8 cellular contexts compared by ENCODE assay signal in genomic region chr17:43940630-43941029, GRCh38. TPM values are rescaled to one million over a fixed set of nuclear protein-coding genes. Genes with fewer than 3 reads are reported as not detected.
A peak's percentile ranks its signal among the peaks of the same experiment; 100 is the strongest.
DNase-seq lines count a peak whose midpoint lies in the region; ATAC-seq, FAIRE-seq and TF ChIP-seq lines count a peak whose summit lies in the region.

No MANE protein-coding gene starts in this region.

- no peak overlapping the region for H3K27ac ChIP-seq in GM12878 (ENCODE audit: control insufficient read depth, insufficient read depth)

- no peak overlapping the region for H3K27ac Mint-ChIP-seq in activated CD4-positive, alpha-beta T cell treated with anti-CD3 and anti-CD28 coated beads for 36 hours
- H3K27ac Mint-ChIP-seq in nephron progenitor cell = no peak overlapping the region

- H3K4me2 ChIP-seq in GM12878 (ENCODE audit: control insufficient read depth, insufficient read depth) = no peak overlapping the region

- CTCF ChIA-PET in activated CD4-positive, alpha-beta T cell treated with anti-CD3 and anti-CD28 coated beads for 36 hours (lab: Charles Lee) = interaction anchor here (0.7 to 1.2 kb wide), 2 partner anchors 10 to 17 kb away, joined by 3 read pairs; no protein-coding TSS in a partner anchor
- CTCF ChIA-PET in GM12878 (lab: Yijun Ruan, JAX) = interaction anchor here (0.5 to 0.9 kb wide), 2 partner anchors 100 to 110 kb away, joined by 3 to 4 read pairs; no protein-coding TSS in a partner anchor

- no peak overlapping the region for H3K9ac ChIP-seq in GM12878 (ENCODE audit: control insufficient read depth, insufficient read depth, low read length)

- TF ChIP-seq CTCF in GM12878 (IDR thresholded peaks at IDR 0.05 in 2 of 3, conservative IDR thresholded peaks at IDR 0.05 in 1 of 3; ENCODE audit: control insufficient read depth in 2 of 3, extremely low read depth in 1 of 3, insufficient read depth in 1 of 3, low read depth in 3 of 3, low read length in 3 of 3) (peak; percentile 37 to 59 (median 43); a peak in 5 of 6 replicates), nephron progenitor cell (IDR thresholded peaks at IDR 0.05) (peak; percentile 79)

- no TSS peak for BruUV-seq in GM12878 (replicated peaks; lab: Mats Ljungman, UMichigan)

- no peak for TF ChIP-seq EP300 in GM12878 (IDR thresholded peaks at IDR 0.05; ENCODE audit: borderline replicate concordance in 1 of 2, control insufficient read depth in 1 of 2, low read depth in 2 of 2, low read length in 2 of 2)

- WGBS in GM12878 (ENCODE audit: insufficient coverage, insufficient replicate concordance, low lambda C conversion rate, missing lambda C conversion rate) = 35% methylated on average over 7 of the region's 7 CpGs

- H3K27me3 ChIP-seq in GM12878 (replicated peaks in 1 of 2; ENCODE audit: control insufficient read depth in 2 of 2, insufficient read depth in 2 of 2, low read length in 1 of 2) = no peaks in the 10 kb centered on the region; a peak in 1 of 4 replicates

- H3K9me3 Mint-ChIP-seq in activated CD4-positive, alpha-beta T cell treated with anti-CD3 and anti-CD28 coated beads for 36 hours (ENCODE audit: low read depth) = no peaks in the 10 kb centered on the region
- no peaks in the 10 kb centered on the region for H3K9me3 Mint-ChIP-seq in nephron progenitor cell

- DNase-seq in activated CD4-positive, alpha-beta T cell treated with anti-CD3 and anti-CD28 coated beads for 36 hours = peak; percentile 43
- no peak for DNase-seq in activated CD4-positive, alpha-beta T cell treated with anti-CD3 and anti-CD28 coated beads, Interleukin-2, amount 50 U/mL, for 4 hours
- DNase-seq in NAMALWA (ENCODE audit: low spot score) = peak; percentile 65
- DNase-seq in GM12878 (ENCODE audit: low read depth, low spot score) = no peak
- peak; percentile 80 for DNase-seq in nephron progenitor cell
- DNase-seq in COLO829 (ENCODE audit: low spot score) = no peak
- DNase-seq in hippocampal formation (lab: John Stamatoyannopoulos, UW) = no peak

- H4K20me1 ChIP-seq in GM12878 (ENCODE audit: control insufficient read depth, insufficient read depth) = no peaks in the 10 kb centered on the region

- no peaks in the 10 kb centered on the region for H3K36me3 Mint-ChIP-seq in activated CD4-positive, alpha-beta T cell treated with anti-CD3 and anti-CD28 coated beads for 36 hours (ENCODE audit: low read depth)
- no peaks in the 10 kb centered on the region for H3K36me3 Mint-ChIP-seq in nephron progenitor cell (ENCODE audit: low read depth)

- RAD21 ChIA-PET in GM12878 (lab: Charles Lee; ENCODE audit: unreplicated experiment) = no interaction called here

- TF ChIP-seq RAD21 in GM12878 (IDR thresholded peaks at IDR 0.05; ENCODE audit: insufficient read depth, low read depth, low read length) = peak; percentile 41

- SMC1A ChIA-PET in GM12878 (lab: Charles Lee; ENCODE audit: uncharacterized antibody, unreplicated experiment) = no interaction called here

- no peaks in the 10 kb centered on the region for H3K79me2 ChIP-seq in GM12878 (ENCODE audit: control insufficient read depth, insufficient read depth, low read length)

- no peak for ATAC-seq in activated CD4-positive, alpha-beta T cell treated with anti-CD3 and anti-CD28 coated beads for 36 hours
- peak; percentile 50 for ATAC-seq in GM12878
- no peak for ATAC-seq in GM21367 (IDR thresholded peaks at IDR 0.05; ENCODE audit: unreplicated experiment)

- no peaks in the 10 kb centered on the region for H3K9me3 ChIP-seq in GM12878 (replicated peaks; ENCODE audit: control insufficient read depth, insufficient read depth, low read length)

- no peak for TF ChIP-seq POLR2A in GM12878 (IDR thresholded peaks at IDR 0.05; ENCODE audit: low read depth, low read length)

- H2AFZ ChIP-seq in GM12878 (ENCODE audit: control insufficient read depth, low read depth, low read length) = no peak overlapping the region

- H3K4me3 ChIP-seq in GM12878 = no peak overlapping the region

- no peak for FAIRE-seq in GM12878 (lab: Jason Lieb, UNC)

- intact Hi-C loops in activated CD4-positive, alpha-beta T cell treated with anti-CD3 and anti-CD28 coated beads for 36 hours (cut with DNase I, micrococcal nuclease) = no loop called here
- intact Hi-C loops in GM12878 (cut with micrococcal nuclease; ENCODE audit: unreplicated experiment) = no loop called here

- POLR2A ChIA-PET in activated CD4-positive, alpha-beta T cell treated with anti-CD3 and anti-CD28 coated beads for 36 hours (lab: Charles Lee) = interaction anchor here (0.6 kb wide), 1 partner anchor 571 kb away, joined by 4 read pairs; no protein-coding TSS in a partner anchor
- POLR2A ChIA-PET in GM12878 (lab: Charles Lee) = interaction anchor here (0.5 kb wide), 1 partner anchor 19 kb away, joined by 5 read pairs; no protein-coding TSS in a partner anchor

- H3K27me3 Mint-ChIP-seq in activated CD4-positive, alpha-beta T cell treated with anti-CD3 and anti-CD28 coated beads for 36 hours = peaks cover 9% of the 10 kb centered on the region
- H3K27me3 Mint-ChIP-seq in nephron progenitor cell (ENCODE audit: low read depth, poor library complexity) = peaks cover 22% of the 10 kb centered on the region

- H3K4me3 Mint-ChIP-seq in activated CD4-positive, alpha-beta T cell treated with anti-CD3 and anti-CD28 coated beads for 36 hours = no peak overlapping the region
- H3K4me3 Mint-ChIP-seq in nephron progenitor cell = no peak overlapping the region

- H3K36me3 ChIP-seq in GM12878 (ENCODE audit: control insufficient read depth in 2 of 2, insufficient read depth in 2 of 2, low read length in 1 of 2) = no peaks in the 10 kb centered on the region

- H3K4me1 Mint-ChIP-seq in activated CD4-positive, alpha-beta T cell treated with anti-CD3 and anti-CD28 coated beads for 36 hours = peaks cover 10% of the 10 kb centered on the region
- peaks cover 63% of the 10 kb centered on the region for H3K4me1 Mint-ChIP-seq in nephron progenitor cell

- in situ Hi-C loops in GM12878 (cut with MboI) = loop anchor here (5.0 kb wide), 3 partner anchors 52 to 227 kb away; no protein-coding TSS in a partner anchor

- no peaks in the 10 kb centered on the region for H3K4me1 ChIP-seq in GM12878 (ENCODE audit: control insufficient read depth, insufficient read depth, low read length)

RNA-seq across cellular contexts. Expression of gene PPY, which starts 1.6 kb away (rescaled TPM):
- not detected for total RNA-seq in activated CD4-positive, alpha-beta T cell treated with anti-CD3 and anti-CD28 coated beads for 36 hours
- total RNA-seq in GM12878 (2013; cell fraction: nucleolus; rRNA removed) = not detected in 2 replicates
- total RNA-seq in GM12878 (2014; rRNA removed) (not detected in 2 replicates), GM12878 (2014; rRNA removed; fragmentation: Illumina TruSeq; extraction: Trizol) (not detected in 2 replicates), GM12878 (2021) (not detected in 2 replicates)
- not detected for polyA plus RNA-seq in GM12878 (2011; ENCODE audit: low read depth)
- polyA plus RNA-seq in GM12878 (2011; rRNA removed) (not detected in 2 replicates), GM12878 (2014; fragmentation: Illumina TruSeq; extraction: Trizol) (not detected in 2 replicates), GM12878 (2014; fragmentation: Nextera tagmentation; extraction: Ambion mirVana) (not detected), GM12878 (2014; rRNA removed) (not detected in 2 replicates), GM12878 (2016; fragmentation: Nextera tagmentation; extraction: Ambion mirVana) (under 1 TPM in 1 of 2 experiments, not detected in 1; 0.91 TPM)
- polyA plus RNA-seq in GM12878 (2011; cell fraction: cytosol; rRNA removed) = 0.25 TPM in 1 of 2 replicates, not detected in the other
- polyA plus RNA-seq in GM12878 (2011; cell fraction: nucleus; rRNA removed) = not detected in 2 replicates
- polyA plus RNA-seq in GM12878 (2012) = not detected in 2 replicates
- polyA minus RNA-seq in GM12878 (2011; rRNA and poly(A)+ RNA removed) = not detected in 2 replicates
- not detected in 2 replicates for polyA minus RNA-seq in GM12878 (2011; cell fraction: cytosol; rRNA and poly(A)+ RNA removed)
- not detected in 2 replicates for polyA minus RNA-seq in GM12878 (2011; cell fraction: nucleus; rRNA and poly(A)+ RNA removed)

RNA-seq across cellular contexts. Expression of gene PYY, which starts 13.1 kb away (rescaled TPM):
- total RNA-seq in activated CD4-positive, alpha-beta T cell treated with anti-CD3 and anti-CD28 coated beads for 36 hours = not detected
- total RNA-seq in GM12878 (2013; cell fraction: nucleolus; rRNA removed) = not detected in 2 replicates
- total RNA-seq in GM12878 (2014; rRNA removed) (not detected in 2 replicates), GM12878 (2014; rRNA removed; fragmentation: Illumina TruSeq; extraction: Trizol) (not detected in 2 replicates), GM12878 (2021) (not detected in 2 replicates)
- not detected for polyA plus RNA-seq in GM12878 (2011; ENCODE audit: low read depth)
- polyA plus RNA-seq in GM12878 (2011; rRNA removed) (0.07 TPM in 1 of 2 replicates, not detected in the other), GM12878 (2014; fragmentation: Illumina TruSeq; extraction: Trizol) (not detected in 2 replicates), GM12878 (2014; fragmentation: Nextera tagmentation; extraction: Ambion mirVana) (not detected), GM12878 (2014; rRNA removed) (0.18 TPM in 1 of 2 replicates, not detected in the other), GM12878 (2016; fragmentation: Nextera tagmentation; extraction: Ambion mirVana) (not detected)
- polyA plus RNA-seq in GM12878 (2011; cell fraction: cytosol; rRNA removed) = not detected in 2 replicates
- 0.21 TPM in 1 of 2 replicates, not detected in the other for polyA plus RNA-seq in GM12878 (2011; cell fraction: nucleus; rRNA removed)
- polyA plus RNA-seq in GM12878 (2012) = 0.11 TPM in 1 of 2 replicates, not detected in the other
- not detected in 2 replicates for polyA minus RNA-seq in GM12878 (2011; rRNA and poly(A)+ RNA removed)
- polyA minus RNA-seq in GM12878 (2011; cell fraction: cytosol; rRNA and poly(A)+ RNA removed) = not detected in 2 replicates
- not detected in 2 replicates for polyA minus RNA-seq in GM12878 (2011; cell fraction: nucleus; rRNA and poly(A)+ RNA removed)

RNA-seq across cellular contexts. Expression of gene MPP2, which starts 33.3 kb away (rescaled TPM):
- 1 to 10 TPM; 1.2 to 1.3 TPM for total RNA-seq in activated CD4-positive, alpha-beta T cell treated with anti-CD3 and anti-CD28 coated beads for 36 hours
- 0.52 TPM in 1 of 2 replicates, not detected in the other for total RNA-seq in GM12878 (2013; cell fraction: nucleolus; rRNA removed)
- total RNA-seq in GM12878 (2014; rRNA removed) (0.11 and 0.16 TPM in 2 replicates), GM12878 (2014; rRNA removed; fragmentation: Illumina TruSeq; extraction: Trizol) (0.14 and 0.18 TPM in 2 replicates), GM12878 (2021) (0.21 and 0.56 TPM in 2 replicates)
- 0.05 TPM for polyA plus RNA-seq in GM12878 (2011; ENCODE audit: low read depth)
- polyA plus RNA-seq in GM12878 (2011; rRNA removed) (0.07 and 0.23 TPM in 2 replicates), GM12878 (2014; fragmentation: Illumina TruSeq; extraction: Trizol) (0.22 TPM in 1 of 2 replicates, not detected in the other), GM12878 (2014; fragmentation: Nextera tagmentation; extraction: Ambion mirVana) (under 1 TPM in 1 of 2 experiments, not detected in 1; 0.02 TPM), GM12878 (2014; rRNA removed) (0.12 and 0.13 TPM in 2 replicates), GM12878 (2016; fragmentation: Nextera tagmentation; extraction: Ambion mirVana) (under 1 TPM in 1 of 2 experiments, not detected in 1; 0.11 TPM)
- polyA plus RNA-seq in GM12878 (2011; cell fraction: cytosol; rRNA removed) = 0.07 and 0.13 TPM in 2 replicates
- polyA plus RNA-seq in GM12878 (2011; cell fraction: nucleus; rRNA removed) = 0.19 and 0.21 TPM in 2 replicates
- 0.20 and 0.65 TPM in 2 replicates for polyA plus RNA-seq in GM12878 (2012)
- 0.29 and 0.52 TPM in 2 replicates for polyA minus RNA-seq in GM12878 (2011; rRNA and poly(A)+ RNA removed)
- polyA minus RNA-seq in GM12878 (2011; cell fraction: cytosol; rRNA and poly(A)+ RNA removed) = 0.67 TPM in 1 of 2 replicates, not detected in the other
- 0.36 and 0.38 TPM in 2 replicates for polyA minus RNA-seq in GM12878 (2011; cell fraction: nucleus; rRNA and poly(A)+ RNA removed)

Comparison
In these comparisons a context has a peak if more than half of its experiments do, and no peak if none do; other contexts are left out.
1. DNase-seq: peak in activated CD4-positive, alpha-beta T cell treated with anti-CD3 and anti-CD28 coated beads for 36 hours (single experiment), NAMALWA (single experiment) and nephron progenitor cell (single experiment); none in activated CD4-positive, alpha-beta T cell treated with anti-CD3 and anti-CD28 coated beads, Interleukin-2, amount 50 U/mL, for 4 hours (0 of 2), GM12878 (single experiment), COLO829 (single experiment) and hippocampal formation (0 of 2).